Comparison of ENCODE assay signal across 23 cellular contexts in genomic region chr20:61857414-61857775, GRCh38.
"Had no signal": no experiment of that assay in that cellular context is flagged by ENCODE, and none has a peak within 500 bp of the region (broad histone marks: within the 10 kb centered on the region; RNA-seq: fewer than 3 reads in every experiment).

No MANE protein-coding gene starts in this region.

- H3K36me3 ChIP-seq: colonic mucosa, esophagus muscularis mucosa, esophagus squamous epithelium, gastrocnemius medialis, gastroesophageal sphincter, heart left ventricle, heart right ventricle had no signal

- DNase-seq: colonic mucosa; cortex of kidney; dermis blood vessel endothelial cell; dorsolateral prefrontal cortex; effector CD4-positive, alpha-beta T cell; effector CD8-positive, alpha-beta T cell; effector memory CD4-positive, alpha-beta T cell; effector memory CD8-positive, alpha-beta T cell; endodermal cell; erythroblast; esophagus squamous epithelium; foreskin fibroblast; foreskin keratinocyte; foreskin melanocyte; gastrocnemius medialis; glutamatergic neuron; head of caudate nucleus; heart left ventricle had no signal

- H3K4me3 ChIP-seq: colonic mucosa, dorsolateral prefrontal cortex, esophagus muscularis mucosa, esophagus squamous epithelium, gastrocnemius medialis, gastroesophageal sphincter, heart left ventricle, heart right ventricle had no signal

- H3K9me3 ChIP-seq: colonic mucosa, esophagus squamous epithelium, gastrocnemius medialis, heart left ventricle, heart right ventricle had no signal

- ATAC-seq: effector memory CD8-positive, alpha-beta T cell; esophagus mucosa; foreskin keratinocyte; gastrocnemius medialis; gastroesophageal sphincter; heart left ventricle; heart right ventricle had no signal

- H3K4me1 ChIP-seq: colonic mucosa, esophagus muscularis mucosa, esophagus squamous epithelium, foreskin keratinocyte, gastrocnemius medialis, gastroesophageal sphincter, heart left ventricle, heart right ventricle had no signal

- H3K27me3 ChIP-seq: colonic mucosa, dorsolateral prefrontal cortex, foreskin keratinocyte, gastrocnemius medialis had no signal

- H3K27ac ChIP-seq: colonic mucosa, dorsolateral prefrontal cortex, epithelial cell of prostate, esophagus muscularis mucosa, esophagus squamous epithelium, foreskin keratinocyte, gastrocnemius medialis, gastroesophageal sphincter, heart left ventricle, heart right ventricle had no signal
